Comparison of ENCODE assay signal across 33 cellular contexts in the genomic region with DNA sequence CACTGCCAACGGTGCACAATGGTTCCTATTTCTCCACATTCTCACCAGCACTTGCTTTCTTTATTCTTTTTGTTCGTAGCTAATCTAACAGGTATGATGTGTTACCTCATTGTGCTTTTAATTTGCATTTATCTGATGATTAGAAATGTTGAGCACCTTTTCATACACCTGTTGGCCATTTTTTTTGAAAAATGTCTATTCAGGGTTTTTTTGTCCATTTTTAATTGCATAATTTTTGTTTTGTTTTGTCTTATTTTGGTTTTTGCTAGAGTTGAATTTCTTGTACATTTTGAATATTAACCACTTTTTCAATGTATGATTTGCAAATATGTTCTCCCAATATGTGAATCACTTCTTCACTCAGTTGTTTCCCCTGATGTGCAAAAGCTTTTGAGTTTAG.
"Had no signal": no experiment of that assay in that cellular context is flagged by ENCODE, and none has a peak within 500 bp of the region (broad histone marks: within the 10 kb centered on the region; RNA-seq: fewer than 3 reads in every experiment).

No MANE protein-coding gene starts in this region.

- H3K9me3 ChIP-seq: adrenal gland, body of pancreas, breast epithelium had no signal

- DNase-seq: activated effector memory CD4-positive, alpha-beta T cell treated with anti-CD3 and anti-CD28 coated beads, Interleukin-2, amount 50 U/mL, for 16 hours; activated effector memory CD4-positive, alpha-beta T cell treated with Interleukin-2 at 50 U/mL for 16 hours; activated gamma-delta T cell; activated gamma-delta T cell treated with Interleukin-2 at 50 U/mL for 16 hours; activated naive CD4-positive, alpha-beta T cell; activated naive CD4-positive, alpha-beta T cell treated with anti-CD3 and anti-CD28 coated beads for 36 hours; activated naive CD4-positive, alpha-beta T cell treated with anti-CD3 and anti-CD28 coated beads, Interleukin-2, amount 10 ng/mL, durations not matched to agents 7 days and 5 days; activated naive CD4-positive, alpha-beta T cell treated with anti-CD3 and anti-CD28 coated beads, Interleukin-2, amount 50 U/mL, for 16 hours; activated naive CD4-positive, alpha-beta T cell treated with Interleukin-2 at 50 U/mL for 16 hours; activated naive CD8-positive, alpha-beta T cell treated with anti-CD3 and anti-CD28 coated beads for 36 hours; activated naive CD8-positive, alpha-beta T cell treated with anti-CD3 and anti-CD28 coated beads, Interleukin-2, amount 10 ng/mL, durations not matched to agents 7 days and 5 days; activated naive CD8-positive, alpha-beta T cell treated with anti-CD3 and anti-CD28 coated beads, Interleukin-2, amount 50 U/mL, for 24 hours; activated T-cell treated with anti-CD3 and anti-CD28 coated beads, Interleukin-2, amount 50 U/mL, for 24 hours; activated T-cell treated with anti-CD3 and anti-CD28 coated beads, Interleukin-2, amount 50 U/mL, for 4 hours; activated T-cell treated with anti-CD3 and anti-CD28 coated beads, Interleukin-2, amount 50 U/mL, for 48 hours; activated T-cell treated with anti-CD3 and anti-CD28 coated beads, Interleukin-2, amount 50 U/mL, for 72 hours; adrenal gland; amniotic stem cell; amygdala; anterior cingulate cortex; aorta; body of pancreas; brain microvascular endothelial cell; caudate nucleus; central memory CD4-positive, alpha-beta T cell; cerebellar nuclear complex had no signal

- FAIRE-seq: astrocyte, bronchial epithelial cell had no signal

- H3K4me3 ChIP-seq: adrenal gland, ascending aorta, body of pancreas, breast epithelium, cardiac muscle cell had no signal

- H3K36me3 ChIP-seq: adrenal gland, ascending aorta, brain microvascular endothelial cell, breast epithelium, cardiac muscle cell had no signal

- H3K27me3 ChIP-seq: adrenal gland, ascending aorta, body of pancreas, brain microvascular endothelial cell, breast epithelium, cardiac muscle cell had no signal

- H3K27ac ChIP-seq: adrenal gland, ascending aorta, body of pancreas, brain microvascular endothelial cell, breast epithelium, cardiac muscle cell had no signal

- ATAC-seq: activated naive CD4-positive, alpha-beta T cell treated with anti-CD3 and anti-CD28 coated beads, Interleukin-2, amount 50 U/mL, for 72 hours; activated naive CD8-positive, alpha-beta T cell treated with anti-CD3 and anti-CD28 coated beads, Interleukin-2, amount 50 U/mL, for 24 hours; activated T-cell treated with anti-CD3 and anti-CD28 coated beads, Interleukin-2, amount 50 U/mL, for 4 hours; activated T-cell treated with anti-CD3 and anti-CD28 coated beads, Interleukin-2, amount 50 U/mL, for 72 hours; activated T-helper 17 cell treated with anti-CD3 and anti-CD28 coated beads, Interleukin-2, amount 50 U/mL, for 72 hours; body of pancreas had no signal

- H3K4me1 ChIP-seq: adrenal gland, ascending aorta, body of pancreas, breast epithelium had no signal
